In the genomic region with DNA sequence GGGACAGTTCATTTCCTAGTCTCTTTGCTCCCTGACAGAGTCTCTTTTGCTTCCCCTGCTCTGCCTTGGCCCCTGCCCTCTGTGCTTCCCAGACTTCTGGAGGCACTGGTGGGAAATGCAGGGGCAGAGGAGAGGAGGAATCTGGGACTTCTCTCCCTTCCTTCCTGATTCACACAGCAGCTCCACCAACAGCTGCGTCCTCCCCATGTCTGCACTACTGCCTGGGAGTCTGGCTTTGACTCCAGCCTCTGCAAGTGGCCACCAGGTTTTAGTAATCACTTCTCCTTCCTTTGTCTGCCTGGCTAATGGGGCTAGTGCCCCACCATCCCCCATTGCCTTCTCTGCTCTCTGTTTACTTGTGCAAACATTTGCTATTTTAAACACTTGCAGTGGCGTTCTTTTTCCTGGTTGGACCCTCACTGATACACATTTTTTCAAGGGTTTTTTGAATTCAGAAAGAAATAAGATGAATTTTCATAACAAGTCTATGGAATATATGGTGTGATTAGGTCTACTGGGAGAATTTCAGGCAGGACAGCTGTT, we compare ENCODE assay signal across 1 cellular context.
TF ChIP-seq lines count a peak whose summit lies in the region.

No MANE protein-coding gene starts in this region.

TF ChIP-seq in K562, 482 proteins besides CTCF, POLR2A, EP300 and RAD21:
- no peak for TF ChIP-seq LCOR (CRISPR knock-in tag; IDR thresholded peaks at IDR 0.05)
- TF ChIP-seq SMAD4 (CRISPR knock-in tag; conservative IDR thresholded peaks at IDR 0.05): no peak
- no peak for TF ChIP-seq ZZZ3 (IDR thresholded peaks at IDR 0.05)
- TF ChIP-seq ZFX (CRISPR knock-in tag; IDR thresholded peaks at IDR 0.05): no peak
- no peak for TF ChIP-seq E2F5 (CRISPR knock-in tag; IDR thresholded peaks at IDR 0.05)
- TF ChIP-seq SMARCC2 (IDR thresholded peaks at IDR 0.05; ENCODE audit: low read depth): no peak
- TF ChIP-seq HCFC1 (IDR thresholded peaks at IDR 0.05; ENCODE audit: low read depth, low read length): no peak
- no peak for TF ChIP-seq ZFP30 (CRISPR knock-in tag; IDR thresholded peaks at IDR 0.05; ENCODE audit: borderline replicate concordance)
- TF ChIP-seq ZNF175 (CRISPR knock-in tag; IDR thresholded peaks at IDR 0.05; ENCODE audit: low read depth): no peak
- TF ChIP-seq L3MBTL2 (IDR thresholded peaks at IDR 0.05): no peak
- TF ChIP-seq, protein P1, sequence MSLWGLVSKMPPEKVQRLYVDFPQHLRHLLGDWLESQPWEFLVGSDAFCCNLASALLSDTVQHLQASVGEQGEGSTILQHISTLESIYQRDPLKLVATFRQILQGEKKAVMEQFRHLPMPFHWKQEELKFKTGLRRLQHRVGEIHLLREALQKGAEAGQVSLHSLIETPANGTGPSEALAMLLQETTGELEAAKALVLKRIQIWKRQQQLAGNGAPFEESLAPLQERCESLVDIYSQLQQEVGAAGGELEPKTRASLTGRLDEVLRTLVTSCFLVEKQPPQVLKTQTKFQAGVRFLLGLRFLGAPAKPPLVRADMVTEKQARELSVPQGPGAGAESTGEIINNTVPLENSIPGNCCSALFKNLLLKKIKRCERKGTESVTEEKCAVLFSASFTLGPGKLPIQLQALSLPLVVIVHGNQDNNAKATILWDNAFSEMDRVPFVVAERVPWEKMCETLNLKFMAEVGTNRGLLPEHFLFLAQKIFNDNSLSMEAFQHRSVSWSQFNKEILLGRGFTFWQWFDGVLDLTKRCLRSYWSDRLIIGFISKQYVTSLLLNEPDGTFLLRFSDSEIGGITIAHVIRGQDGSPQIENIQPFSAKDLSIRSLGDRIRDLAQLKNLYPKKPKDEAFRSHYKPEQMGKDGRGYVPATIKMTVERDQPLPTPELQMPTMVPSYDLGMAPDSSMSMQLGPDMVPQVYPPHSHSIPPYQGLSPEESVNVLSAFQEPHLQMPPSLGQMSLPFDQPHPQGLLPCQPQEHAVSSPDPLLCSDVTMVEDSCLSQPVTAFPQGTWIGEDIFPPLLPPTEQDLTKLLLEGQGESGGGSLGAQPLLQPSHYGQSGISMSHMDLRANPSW (CRISPR knock-in tag; IDR thresholded peaks at IDR 0.05): no peak
- no peak for TF ChIP-seq BDP1 (IDR thresholded peaks at IDR 0.05; ENCODE audit: insufficient read depth, insufficient read length)
- TF ChIP-seq RBM15 (IDR thresholded peaks at IDR 0.05; ENCODE audit: insufficient read depth, low read length): no peak
- no peak for TF ChIP-seq ZNF184 (CRISPR knock-in tag; IDR thresholded peaks at IDR 0.05)
- TF ChIP-seq, protein P2, sequence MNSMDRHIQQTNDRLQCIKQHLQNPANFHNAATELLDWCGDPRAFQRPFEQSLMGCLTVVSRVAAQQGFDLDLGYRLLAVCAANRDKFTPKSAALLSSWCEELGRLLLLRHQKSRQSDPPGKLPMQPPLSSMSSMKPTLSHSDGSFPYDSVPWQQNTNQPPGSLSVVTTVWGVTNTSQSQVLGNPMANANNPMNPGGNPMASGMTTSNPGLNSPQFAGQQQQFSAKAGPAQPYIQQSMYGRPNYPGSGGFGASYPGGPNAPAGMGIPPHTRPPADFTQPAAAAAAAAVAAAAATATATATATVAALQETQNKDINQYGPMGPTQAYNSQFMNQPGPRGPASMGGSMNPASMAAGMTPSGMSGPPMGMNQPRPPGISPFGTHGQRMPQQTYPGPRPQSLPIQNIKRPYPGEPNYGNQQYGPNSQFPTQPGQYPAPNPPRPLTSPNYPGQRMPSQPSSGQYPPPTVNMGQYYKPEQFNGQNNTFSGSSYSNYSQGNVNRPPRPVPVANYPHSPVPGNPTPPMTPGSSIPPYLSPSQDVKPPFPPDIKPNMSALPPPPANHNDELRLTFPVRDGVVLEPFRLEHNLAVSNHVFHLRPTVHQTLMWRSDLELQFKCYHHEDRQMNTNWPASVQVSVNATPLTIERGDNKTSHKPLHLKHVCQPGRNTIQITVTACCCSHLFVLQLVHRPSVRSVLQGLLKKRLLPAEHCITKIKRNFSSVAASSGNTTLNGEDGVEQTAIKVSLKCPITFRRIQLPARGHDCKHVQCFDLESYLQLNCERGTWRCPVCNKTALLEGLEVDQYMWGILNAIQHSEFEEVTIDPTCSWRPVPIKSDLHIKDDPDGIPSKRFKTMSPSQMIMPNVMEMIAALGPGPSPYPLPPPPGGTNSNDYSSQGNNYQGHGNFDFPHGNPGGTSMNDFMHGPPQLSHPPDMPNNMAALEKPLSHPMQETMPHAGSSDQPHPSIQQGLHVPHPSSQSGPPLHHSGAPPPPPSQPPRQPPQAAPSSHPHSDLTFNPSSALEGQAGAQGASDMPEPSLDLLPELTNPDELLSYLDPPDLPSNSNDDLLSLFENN (IDR thresholded peaks at IDR 0.05; ENCODE audit: low read depth in 2 of 2, low read length in 2 of 2): no peak
- TF ChIP-seq MTA2 (IDR thresholded peaks at IDR 0.05; ENCODE audit: low read depth): no peak
- TF ChIP-seq, protein P3, sequence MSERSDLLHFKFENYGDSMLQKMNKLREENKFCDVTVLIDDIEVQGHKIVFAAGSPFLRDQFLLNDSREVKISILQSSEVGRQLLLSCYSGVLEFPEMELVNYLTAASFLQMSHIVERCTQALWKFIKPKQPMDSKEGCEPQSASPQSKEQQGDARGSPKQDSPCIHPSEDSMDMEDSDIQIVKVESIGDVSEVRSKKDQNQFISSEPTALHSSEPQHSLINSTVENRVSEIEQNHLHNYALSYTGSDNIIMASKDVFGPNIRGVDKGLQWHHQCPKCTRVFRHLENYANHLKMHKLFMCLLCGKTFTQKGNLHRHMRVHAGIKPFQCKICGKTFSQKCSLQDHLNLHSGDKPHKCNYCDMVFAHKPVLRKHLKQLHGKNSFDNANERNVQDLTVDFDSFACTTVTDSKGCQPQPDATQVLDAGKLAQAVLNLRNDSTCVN (CRISPR knock-in tag; IDR thresholded peaks at IDR 0.05): no peak
- no peak for TF ChIP-seq ZNF324 (CRISPR knock-in tag; IDR thresholded peaks at IDR 0.05)
- no peak for TF ChIP-seq NONO (IDR thresholded peaks at IDR 0.05; ENCODE audit: low read depth in 2 of 2, low read length in 1 of 2)
